Comparison of ENCODE assay signal across 1 cellular context in genomic region chr11:64245797-64246623, GRCh38.
TF ChIP-seq lines count a peak whose summit lies in the region.

No MANE protein-coding gene starts in this region.

TF ChIP-seq in H1, 55 proteins besides CTCF, POLR2A, EP300 and RAD21:
- TF ChIP-seq MAX (IDR thresholded peaks at IDR 0.05) (0 out of 2 replicates have a peak, but pooled peaks have one; percentile 5), PHF8 (conservative IDR thresholded peaks at IDR 0.05; ENCODE audit: low read depth, low read length) (peak; percentile 44), MAFK (IDR thresholded peaks at IDR 0.05; ENCODE audit: low read depth, low read length) (no peak), SIN3A (conservative IDR thresholded peaks at IDR 0.05 in 1 of 2, IDR thresholded peaks at IDR 0.05 in 1 of 2; ENCODE audit: low read depth in 1 of 2, low read length in 2 of 2) (0 out of 4 replicates have a peak, but pooled peaks of 1 of the 2 experiments have one; percentile 32), CBX8 (IDR thresholded peaks at IDR 0.05; ENCODE audit: borderline replicate concordance, low read depth, low read length) (no peak), TEAD4 (IDR thresholded peaks at IDR 0.05; ENCODE audit: low read depth, low read length) (0 out of 2 replicates have a peak, but pooled peaks have one; percentile 2), CBX5 (IDR thresholded peaks at IDR 0.05; ENCODE audit: low read depth, low read length) (no peak)
